Comparison of ENCODE assay signal across 24 cellular contexts in the genomic region with DNA sequence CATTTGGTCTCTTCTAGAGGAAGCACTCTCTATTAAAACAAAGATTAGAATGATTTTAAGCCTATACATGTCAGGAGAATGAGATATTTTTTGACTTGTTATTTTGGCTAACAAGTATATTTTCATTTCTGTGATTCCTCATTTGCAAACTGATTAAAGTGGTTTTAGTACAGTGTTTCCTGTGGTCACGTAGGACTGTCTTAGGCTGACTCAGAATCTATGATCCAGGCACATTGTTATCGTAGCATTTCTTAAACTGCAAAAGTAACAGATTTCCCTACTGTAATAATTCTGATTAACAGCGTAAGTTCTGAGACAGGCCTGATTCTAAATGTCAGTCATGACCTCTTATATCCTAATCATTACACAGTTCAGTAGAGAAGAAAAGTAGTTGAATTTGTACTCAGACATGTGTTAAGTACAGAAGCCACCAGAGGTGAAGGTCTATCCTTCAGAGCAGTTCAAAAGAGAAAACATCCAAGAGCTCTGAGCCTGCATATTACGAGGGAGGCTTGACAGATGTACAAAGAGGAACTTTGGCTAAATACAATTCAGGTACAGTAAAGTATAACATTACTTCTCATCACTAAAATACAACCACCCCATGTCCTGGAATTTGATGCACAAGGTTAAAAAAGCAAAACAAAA.
"Had no signal": no experiment of that assay in that cellular context is flagged by ENCODE, and none has a peak within 500 bp of the region (broad histone marks: within the 10 kb centered on the region; RNA-seq: fewer than 3 reads in every experiment).

No MANE protein-coding gene starts in this region.

- H3K4me1 ChIP-seq: ascending aorta had no signal

- DNase-seq: activated CD4-positive, alpha-beta T cell treated with anti-CD3 and anti-CD28 coated beads for 4 hours; activated CD8-positive, alpha-beta memory T cell treated with anti-CD3 and anti-CD28 coated beads, Interleukin-2, amount 50 U/mL, for 48 hours; activated CD8-positive, alpha-beta T cell treated with anti-CD3 and anti-CD28 coated beads, Interleukin-2, amount 10 ng/mL, durations not matched to agents 7 days and 5 days; activated effector memory CD4-positive, alpha-beta T cell treated with Interleukin-2 at 50 U/mL for 16 hours; activated naive CD4-positive, alpha-beta T cell treated with Interleukin-2 at 50 U/mL for 16 hours; activated naive CD8-positive, alpha-beta T cell treated with anti-CD3 and anti-CD28 coated beads, Interleukin-2, amount 50 U/mL, for 24 hours; activated T-cell treated with anti-CD3 and anti-CD28 coated beads, Interleukin-2, amount 50 U/mL, for 1 hour; amniotic stem cell; cerebellar nuclear complex; Karpas-422; MM.1S; NCI-H1105 treated with DMSO at 0.1 percent for 48 hours; NCI-H1436 treated with DMSO at 0.1 percent for 48 hours; NCI-H187 treated with DMSO at 0.1 percent for 48 hours; NCI-H2081 treated with DMSO at 0.1 percent for 48 hours; NCI-H2171; NCI-H226; NCI-H526; NCI-H774; T-helper 1 cell; WERI-Rb-1 had no signal

- H3K27ac Mint-ChIP-seq: activated CD8-positive, alpha-beta T cell treated with anti-CD3 and anti-CD28 coated beads, Interleukin-2, amount 10 ng/mL, durations not matched to agents 7 days and 5 days; activated naive CD4-positive, alpha-beta T cell treated with anti-CD3 and anti-CD28 coated beads, Interleukin-2, amount 50 U/mL, for 72 hours; activated naive CD8-positive, alpha-beta T cell treated with anti-CD3 and anti-CD28 coated beads, Interleukin-2, amount 50 U/mL, for 24 hours had no signal

- H3K36me3 ChIP-seq: ascending aorta, WERI-Rb-1 had no signal

- H3K4me3 Mint-ChIP-seq: activated CD8-positive, alpha-beta T cell treated with anti-CD3 and anti-CD28 coated beads, Interleukin-2, amount 10 ng/mL, durations not matched to agents 7 days and 5 days; activated naive CD8-positive, alpha-beta T cell treated with anti-CD3 and anti-CD28 coated beads, Interleukin-2, amount 50 U/mL, for 24 hours had no signal

- H3K36me3 Mint-ChIP-seq: activated naive CD4-positive, alpha-beta T cell treated with anti-CD3 and anti-CD28 coated beads, Interleukin-2, amount 50 U/mL, for 72 hours had no signal

- H3K27ac ChIP-seq: ascending aorta, WERI-Rb-1 had no signal

- H3K27me3 ChIP-seq: ascending aorta had no signal

- H3K4me3 ChIP-seq: ascending aorta, K562 had no signal

- H3K4me1 Mint-ChIP-seq: activated naive CD8-positive, alpha-beta T cell treated with anti-CD3 and anti-CD28 coated beads, Interleukin-2, amount 50 U/mL, for 24 hours had no signal

- H3K9me3 ChIP-seq: ascending aorta had no signal

- ATAC-seq: activated CD8-positive, alpha-beta T cell treated with anti-CD3 and anti-CD28 coated beads, Interleukin-2, amount 10 ng/mL, durations not matched to agents 7 days and 5 days; activated naive CD4-positive, alpha-beta T cell treated with anti-CD3 and anti-CD28 coated beads, Interleukin-2, amount 50 U/mL, for 72 hours; activated naive CD8-positive, alpha-beta T cell treated with anti-CD3 and anti-CD28 coated beads, Interleukin-2, amount 50 U/mL, for 24 hours; K562 had no signal

- H3K9me3 Mint-ChIP-seq: activated naive CD4-positive, alpha-beta T cell treated with anti-CD3 and anti-CD28 coated beads, Interleukin-2, amount 50 U/mL, for 72 hours; activated naive CD8-positive, alpha-beta T cell treated with anti-CD3 and anti-CD28 coated beads, Interleukin-2, amount 50 U/mL, for 24 hours had no signal

- H3K27me3 Mint-ChIP-seq: activated naive CD8-positive, alpha-beta T cell treated with anti-CD3 and anti-CD28 coated beads, Interleukin-2, amount 50 U/mL, for 24 hours had no signal
